ENCODE assay signal across 1 cellular context in genomic region chr4:103424853-103425252, GRCh38.
A peak's percentile ranks its signal among the peaks of the same experiment; 100 is the strongest.
TF ChIP-seq lines count a peak whose summit lies in the region.

No MANE protein-coding gene starts in this region.

TF ChIP-seq in H1, 55 proteins besides CTCF, POLR2A, EP300 and RAD21 (continued from another document):
- TF ChIP-seq CHD7 (IDR thresholded peaks at IDR 0.05; ENCODE audit: insufficient replicate concordance, low read length) (peak; percentile 35), JUND (IDR thresholded peaks at IDR 0.05; ENCODE audit: low read length) (no peak)
